In the genomic region with DNA sequence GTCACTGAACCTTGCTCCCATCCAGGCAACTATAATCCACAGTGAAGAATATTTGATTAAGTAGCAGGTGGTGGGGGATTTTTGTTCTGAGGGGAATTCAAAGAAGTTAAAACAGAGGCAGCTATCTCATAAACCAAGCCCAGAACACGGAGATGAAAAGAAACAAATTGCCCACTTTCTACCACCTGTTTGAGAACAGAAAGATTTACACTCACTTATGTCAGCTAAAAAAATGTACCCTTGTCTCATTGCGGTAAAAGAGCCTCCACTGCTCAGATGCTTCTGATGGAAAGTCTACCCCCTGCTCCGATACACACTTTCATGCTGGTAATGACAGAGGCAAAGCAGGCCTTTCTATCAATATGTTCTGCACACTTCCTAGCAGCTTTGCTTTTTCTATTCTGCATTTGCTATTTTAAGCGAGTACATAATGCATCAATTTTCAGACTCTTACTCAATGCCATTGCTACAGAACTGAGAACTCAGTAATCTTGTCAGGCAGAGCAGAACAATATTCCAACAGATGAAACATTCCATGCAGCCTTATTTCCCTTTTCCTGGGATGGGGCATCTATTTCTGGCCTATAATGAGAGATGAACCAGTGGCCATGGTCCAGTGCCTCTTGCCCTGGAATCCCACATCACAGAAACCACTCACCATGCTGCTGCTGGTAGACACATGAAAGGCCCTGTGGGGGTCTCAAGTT, we compare ENCODE assay signal across 10 cellular contexts. TPM values are rescaled to one million over a fixed set of nuclear protein-coding genes. Genes with fewer than 3 reads are reported as not detected.
DNase-seq lines count a peak whose midpoint lies in the region; ATAC-seq lines count a peak whose summit lies in the region.
"Had no signal": no experiment of that assay in that cellular context is flagged by ENCODE, and none has a peak within 500 bp of the region (broad histone marks: within the 10 kb centered on the region; RNA-seq: fewer than 3 reads in every experiment).

No MANE protein-coding gene starts in this region.

- no peak overlapping the region for H3K4me3 Mint-ChIP-seq in activated CD4-positive, alpha-beta T cell treated with anti-CD3 and anti-CD28 coated beads, Interleukin-2, amount 10 ng/mL, durations not matched to agents 24 days and 14 days
- H3K4me3 Mint-ChIP-seq in T-helper 17 cell = no peak overlapping the region

- peak overlapping the region; percentile 9 for H3K27ac Mint-ChIP-seq in activated CD4-positive, alpha-beta T cell treated with anti-CD3 and anti-CD28 coated beads, Interleukin-2, amount 10 ng/mL, durations not matched to agents 24 days and 14 days
- H3K27ac Mint-ChIP-seq in T-helper 17 cell = no peak overlapping the region

- peaks cover 45% of the 10 kb centered on the region for H3K4me1 Mint-ChIP-seq in activated CD4-positive, alpha-beta T cell treated with anti-CD3 and anti-CD28 coated beads, Interleukin-2, amount 10 ng/mL, durations not matched to agents 24 days and 14 days
- peaks cover 45% of the 10 kb centered on the region for H3K4me1 Mint-ChIP-seq in T-helper 17 cell

- ATAC-seq in GM21447 (IDR thresholded peaks at IDR 0.05; ENCODE audit: unreplicated experiment) (peak; percentile 35), T-helper 17 cell (peak; percentile 2)

- H3K27me3 Mint-ChIP-seq in activated CD4-positive, alpha-beta T cell treated with anti-CD3 and anti-CD28 coated beads, Interleukin-2, amount 10 ng/mL, durations not matched to agents 24 days and 14 days = no peaks in the 10 kb centered on the region
- H3K27me3 Mint-ChIP-seq in T-helper 17 cell = no peaks in the 10 kb centered on the region

- H3K36me3 Mint-ChIP-seq in activated CD4-positive, alpha-beta T cell treated with anti-CD3 and anti-CD28 coated beads, Interleukin-2, amount 10 ng/mL, durations not matched to agents 24 days and 14 days (ENCODE audit: low read depth) = no peaks in the 10 kb centered on the region
- H3K36me3 Mint-ChIP-seq in T-helper 17 cell (ENCODE audit: low read depth) = no peaks in the 10 kb centered on the region

- H3K9me3 Mint-ChIP-seq in activated CD4-positive, alpha-beta T cell treated with anti-CD3 and anti-CD28 coated beads, Interleukin-2, amount 10 ng/mL, durations not matched to agents 24 days and 14 days = no peaks in the 10 kb centered on the region

- no peaks in the 10 kb centered on the region for H3K9me3 ChIP-seq in T-helper 17 cell (ENCODE audit: control insufficient read depth, low read length, poor library complexity, severe bottlenecking)

- intact Hi-C loops in activated CD4-positive, alpha-beta T cell treated with anti-CD3 and anti-CD28 coated beads, Interleukin-2, amount 10 ng/mL, durations not matched to agents 24 days and 14 days (cut with micrococcal nuclease) = no loop called here

- DNase-seq in activated CD4-positive, alpha-beta T cell treated with anti-CD3 and anti-CD28 coated beads, Interleukin-2, amount 10 ng/mL, durations not matched to agents 24 days and 14 days = no peak
- DNase-seq in activated CD4-positive, alpha-beta T cell treated with anti-CD3 and anti-CD28 coated beads for 1 hour = no peak
- no peak for DNase-seq in T-helper 17 cell
- peak; percentile 25 for DNase-seq in renal cortical epithelial cell (ENCODE audit: low read depth)
- no peak for DNase-seq in NCI-H774 (lab: John Stamatoyannopoulos, UW)
- DNase-seq in activated CD4-positive, CD25-positive, alpha-beta regulatory T cell (lab: John Stamatoyannopoulos, UW) = no peak
- no peak for DNase-seq in medulla oblongata (ENCODE audit: extremely low spot score)
- DNase-seq: aorta, WERI-Rb-1 had no signal

RNA-seq across cellular contexts. Expression of a gene that starts 29.0 kb away (rescaled TPM):
- 7.2 and 8.2 TPM in 2 replicates for total RNA-seq in activated CD4-positive, alpha-beta T cell treated with anti-CD3 and anti-CD28 coated beads, Interleukin-2, amount 10 ng/mL, durations not matched to agents 24 days and 14 days
- total RNA-seq in T-helper 17 cell (1 to 10 TPM; 8.0 to 8.2 TPM), renal cortical epithelial cell (2.6 TPM in 2 replicates)
